Comparison of ENCODE assay signal across 32 cellular contexts in the genomic region with DNA sequence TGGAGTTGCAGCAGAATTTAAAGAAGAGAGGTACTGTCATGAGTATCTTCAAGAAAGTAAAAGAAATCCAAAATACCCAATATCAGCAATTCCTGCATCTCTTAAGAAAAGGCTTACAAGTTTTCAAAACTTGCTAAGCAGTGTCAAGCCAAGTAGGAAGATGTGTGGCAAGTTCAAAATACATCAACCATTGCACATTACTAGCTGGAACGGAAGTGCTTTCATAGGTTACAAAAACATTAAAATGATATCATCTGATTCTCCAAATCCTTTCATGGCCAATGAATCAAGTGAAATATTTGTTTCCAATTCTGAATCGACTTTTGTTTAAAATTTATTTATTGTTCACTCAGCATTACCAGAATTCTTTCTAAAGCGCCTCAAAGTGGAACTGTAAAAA. TPM values are rescaled to one million over a fixed set of nuclear protein-coding genes. Genes with fewer than 3 reads are reported as not detected.
"Had no signal": no experiment of that assay in that cellular context is flagged by ENCODE, and none has a peak within 500 bp of the region (broad histone marks: within the 10 kb centered on the region; RNA-seq: fewer than 3 reads in every experiment).

No MANE protein-coding gene starts in this region.

- H3K36me3 ChIP-seq: adrenal gland, heart right ventricle, left lung, neutrophil, pancreas, thoracic aorta, upper lobe of left lung, vagina, WERI-Rb-1 had no signal

- H3K27ac ChIP-seq: adrenal gland, body of pancreas, coronary artery, heart right ventricle, left lung, neutrophil, pancreas, psoas muscle, skin epidermis, thoracic aorta, upper lobe of left lung, vagina, WERI-Rb-1 had no signal

- H3K4me1 ChIP-seq: adrenal gland, body of pancreas, left lung, pancreas, psoas muscle, upper lobe of left lung, vagina had no signal

- H3K4me3 Mint-ChIP-seq: activated naive CD4-positive, alpha-beta T cell treated with anti-CD3 and anti-CD28 coated beads for 36 hours; activated naive CD8-positive, alpha-beta T cell treated with anti-CD3 and anti-CD28 coated beads for 36 hours; activated T-helper 1 cell treated with anti-CD3 and anti-CD28 coated beads, Interleukin-12 subunit alpha, Interleukin-12 subunit beta, Interleukin-2, Interleukin-4 antibody, amounts not matched to agents 30 ng/mL and 10 ng/mL and 1 ng/mL, durations not matched to agents 14 hours and 24 hours and 36 hours; nephron progenitor cell; stimulated activated naive CD8-positive, alpha-beta T cell treated with anti-CD3 and anti-CD28 coated beads, Interleukin-15, Interleukin-2, amounts not matched to agents 100 ng/mL and 50 ng/mL, for 24 hours had no signal

- DNase-seq: activated CD4-positive, alpha-beta T cell treated with anti-CD3 and anti-CD28 coated beads for 48 hours; activated CD4-positive, alpha-beta T cell treated with anti-CD3 and anti-CD28 coated beads, Interleukin-2, amount 50 U/mL, for 48 hours; activated CD8-positive, alpha-beta memory T cell treated with anti-CD3 and anti-CD28 coated beads for 24 hours; activated effector memory CD4-positive, alpha-beta T cell treated with anti-CD3 and anti-CD28 coated beads, Interleukin-2, amount 50 U/mL, for 16 hours; activated naive CD4-positive, alpha-beta T cell treated with anti-CD3 and anti-CD28 coated beads for 36 hours; activated naive CD8-positive, alpha-beta T cell treated with anti-CD3 and anti-CD28 coated beads for 36 hours; activated T-cell treated with anti-CD3 and anti-CD28 coated beads, Interleukin-2, amount 50 U/mL, for 1 hour; adrenal gland; aorta; body of pancreas; cerebellar nuclear complex; foreskin melanocyte; heart right ventricle; kidney glomerular epithelial cell; left lung; nephron progenitor cell; pancreas; psoas muscle; right cardiac atrium; stimulated activated CD4-positive, alpha-beta T cell treated with anti-CD3 and anti-CD28 coated beads, Interleukin-12 subunit alpha, Interleukin-12 subunit beta, amount 100 ng/mL, for 4 hours; stimulated activated CD4-positive, alpha-beta T cell treated with anti-CD3 and anti-CD28 coated beads, Interleukin-4, amount 100 ng/mL, for 1 hour; T-helper 9 cell; upper lobe of left lung; WERI-Rb-1 had no signal

- FAIRE-seq: pancreas had no signal

- H3K9me3 Mint-ChIP-seq: activated naive CD4-positive, alpha-beta T cell treated with anti-CD3 and anti-CD28 coated beads for 36 hours; activated naive CD8-positive, alpha-beta T cell treated with anti-CD3 and anti-CD28 coated beads for 36 hours; activated T-helper 1 cell treated with anti-CD3 and anti-CD28 coated beads, Interleukin-12 subunit alpha, Interleukin-12 subunit beta, Interleukin-2, Interleukin-4 antibody, amounts not matched to agents 30 ng/mL and 10 ng/mL and 1 ng/mL, durations not matched to agents 14 hours and 24 hours and 36 hours; stimulated activated naive CD8-positive, alpha-beta T cell treated with anti-CD3 and anti-CD28 coated beads, Interleukin-15, Interleukin-2, amounts not matched to agents 100 ng/mL and 50 ng/mL, for 24 hours had no signal

- H3K36me3 Mint-ChIP-seq: activated naive CD8-positive, alpha-beta T cell treated with anti-CD3 and anti-CD28 coated beads for 36 hours had no signal

- H3K27ac Mint-ChIP-seq: activated naive CD4-positive, alpha-beta T cell treated with anti-CD3 and anti-CD28 coated beads for 36 hours; activated naive CD8-positive, alpha-beta T cell treated with anti-CD3 and anti-CD28 coated beads for 36 hours; activated T-helper 1 cell treated with anti-CD3 and anti-CD28 coated beads, Interleukin-12 subunit alpha, Interleukin-12 subunit beta, Interleukin-2, Interleukin-4 antibody, amounts not matched to agents 30 ng/mL and 10 ng/mL and 1 ng/mL, durations not matched to agents 14 hours and 24 hours and 36 hours; nephron progenitor cell; stimulated activated naive CD8-positive, alpha-beta T cell treated with anti-CD3 and anti-CD28 coated beads, Interleukin-15, Interleukin-2, amounts not matched to agents 100 ng/mL and 50 ng/mL, for 24 hours had no signal

- H3K4me1 Mint-ChIP-seq: activated naive CD8-positive, alpha-beta T cell treated with anti-CD3 and anti-CD28 coated beads for 36 hours had no signal

- H3K27me3 ChIP-seq: adrenal gland, body of pancreas, left lung, pancreas, upper lobe of left lung, vagina had no signal

- H3K4me3 ChIP-seq: adrenal gland, body of pancreas, coronary artery, heart right ventricle, left lung, lung, pancreas, psoas muscle, skin epidermis, thoracic aorta, upper lobe of left lung, vagina had no signal

- H3K27me3 Mint-ChIP-seq: activated naive CD8-positive, alpha-beta T cell treated with anti-CD3 and anti-CD28 coated beads for 36 hours; stimulated activated naive CD8-positive, alpha-beta T cell treated with anti-CD3 and anti-CD28 coated beads, Interleukin-15, Interleukin-2, amounts not matched to agents 100 ng/mL and 50 ng/mL, for 24 hours had no signal

- H3K9me3 ChIP-seq: adrenal gland, body of pancreas, heart right ventricle, left lung, neutrophil, pancreas, psoas muscle, thoracic aorta, upper lobe of left lung, vagina had no signal

RNA-seq across cellular contexts. Expression of gene ABCA4, which starts 5.7 kb away (rescaled TPM):
- total RNA-seq: activated naive CD8-positive, alpha-beta T cell treated with anti-CD3 and anti-CD28 coated beads for 36 hours; activated T-helper 1 cell treated with anti-CD3 and anti-CD28 coated beads, Interleukin-12 subunit alpha, Interleukin-12 subunit beta, Interleukin-2, Interleukin-4 antibody, amounts not matched to agents 30 ng/mL and 10 ng/mL and 1 ng/mL, durations not matched to agents 14 hours and 24 hours and 36 hours had no signal
